ENCODE assay signal across 1 cellular context in the genomic region with DNA sequence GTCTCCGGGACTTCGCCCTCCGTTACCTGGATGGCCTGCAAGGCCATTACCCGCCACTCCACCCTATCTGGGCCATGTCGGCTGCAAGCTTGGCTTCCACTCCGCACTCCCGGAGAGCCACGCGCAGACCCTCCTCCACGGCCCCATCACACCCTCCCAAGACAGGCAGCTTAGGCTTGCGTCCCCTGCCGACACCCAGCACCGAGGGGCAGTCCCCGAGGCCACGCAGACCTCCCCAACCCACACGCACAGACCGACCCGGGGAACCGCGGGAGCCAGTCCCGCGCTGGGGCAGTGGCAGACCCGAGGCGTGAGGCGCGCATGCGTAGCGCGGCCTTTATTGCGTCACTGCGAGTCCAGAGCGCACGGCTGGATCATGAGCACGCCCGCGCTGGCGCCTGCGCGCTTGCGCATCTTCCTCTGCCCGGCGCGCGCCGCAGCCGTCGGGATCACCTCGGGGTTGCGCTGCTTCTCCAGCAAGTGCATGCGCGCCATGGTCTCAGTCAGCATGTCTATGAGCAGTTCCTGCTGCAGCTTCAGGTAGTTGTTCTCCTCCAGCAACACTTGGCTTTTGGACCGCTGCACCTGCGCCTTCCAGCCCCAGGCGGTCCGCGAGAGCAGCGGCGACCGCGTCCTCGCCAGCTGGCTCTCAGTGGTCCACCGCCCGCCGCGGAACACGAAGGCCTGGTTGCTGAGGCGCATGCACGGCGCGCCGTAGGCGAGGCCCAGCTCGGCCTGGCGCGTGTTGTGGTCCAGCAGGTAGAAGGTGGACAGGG.
TF ChIP-seq lines count a peak whose summit lies in the region.

No MANE protein-coding gene starts in this region.

TF ChIP-seq in GM12878, 131 proteins besides CTCF, POLR2A, EP300 and RAD21 (continued from another document and continues in another):
- TF ChIP-seq BHLHE40 (IDR thresholded peaks at IDR 0.05; ENCODE audit: borderline replicate concordance in 1 of 2, low read depth in 2 of 2, low read length in 1 of 2) (peak in 1 of 2 experiments; percentile 85; a peak in 2 of 4 replicates), GABPA (IDR thresholded peaks at IDR 0.05; ENCODE audit: low read depth) (no peak), RCOR1 (conservative IDR thresholded peaks at IDR 0.05; ENCODE audit: low read depth, low read length) (no peak), FOS (IDR thresholded peaks at IDR 0.05; ENCODE audit: borderline replicate concordance, extremely low read depth, insufficient read length) (no peak), SIN3A (IDR thresholded peaks at IDR 0.05; ENCODE audit: low read depth, low read length) (peak; percentile 25; the same call in 1 of the 2 replicates), SREBF1 (IDR thresholded peaks at IDR 0.05; ENCODE audit: low read length) (no peak), HCFC1 (IDR thresholded peaks at IDR 0.05; ENCODE audit: low read length) (peak; percentile 43), CREB1 (IDR thresholded peaks at IDR 0.05; ENCODE audit: low read depth) (peak; percentile 90), DPF2 (IDR thresholded peaks at IDR 0.05) (peak; percentile 68; the same call in 1 of the 2 replicates), SREBF2 (IDR thresholded peaks at IDR 0.05; ENCODE audit: low read length) (no peak), SMAD5 (IDR thresholded peaks at IDR 0.05; ENCODE audit: low read depth) (no peak; the same call in 1 of the 2 replicates), ZNF24 (IDR thresholded peaks at IDR 0.05) (no peak), TAF1 (IDR thresholded peaks at IDR 0.05; ENCODE audit: borderline replicate concordance, low read depth, low read length) (peak; percentile 71), NRF1 (conservative IDR thresholded peaks at IDR 0.05; ENCODE audit: low read depth, low read length) (peak; percentile 99), POLR2AphosphoS2 (IDR thresholded peaks at IDR 0.05; ENCODE audit: low read depth, low read length) (peak; percentile 81; the same call in 1 of the 2 replicates), CHD1 (IDR thresholded peaks at IDR 0.05; ENCODE audit: low read depth, low read length) (no peak), MTA3 (IDR thresholded peaks at IDR 0.05; ENCODE audit: borderline replicate concordance, low read length) (no peak), TBL1XR1 (IDR thresholded peaks at IDR 0.05; ENCODE audit: low read depth, low read length) (no peak), CBFB (IDR thresholded peaks at IDR 0.05; ENCODE audit: low read depth) (peak; percentile 54; the same call in 1 of the 2 replicates), POLR2AphosphoS5 (IDR thresholded peaks at IDR 0.05; ENCODE audit: low read length) (peak; percentile 91), STAT1 (conservative IDR thresholded peaks at IDR 0.05) (peak; percentile 16; the same call in 1 of the 2 replicates), RBBP5 (conservative IDR thresholded peaks at IDR 0.05) (no peak), SUPT20H (IDR thresholded peaks at IDR 0.05; ENCODE audit: borderline replicate concordance, control insufficient read depth, low read depth, low read length) (no peak), FOXK2 (IDR thresholded peaks at IDR 0.05) (no peak), BCL11A (IDR thresholded peaks at IDR 0.05; ENCODE audit: low read depth, low read length) (no peak)
- TF ChIP-seq, protein P1, sequence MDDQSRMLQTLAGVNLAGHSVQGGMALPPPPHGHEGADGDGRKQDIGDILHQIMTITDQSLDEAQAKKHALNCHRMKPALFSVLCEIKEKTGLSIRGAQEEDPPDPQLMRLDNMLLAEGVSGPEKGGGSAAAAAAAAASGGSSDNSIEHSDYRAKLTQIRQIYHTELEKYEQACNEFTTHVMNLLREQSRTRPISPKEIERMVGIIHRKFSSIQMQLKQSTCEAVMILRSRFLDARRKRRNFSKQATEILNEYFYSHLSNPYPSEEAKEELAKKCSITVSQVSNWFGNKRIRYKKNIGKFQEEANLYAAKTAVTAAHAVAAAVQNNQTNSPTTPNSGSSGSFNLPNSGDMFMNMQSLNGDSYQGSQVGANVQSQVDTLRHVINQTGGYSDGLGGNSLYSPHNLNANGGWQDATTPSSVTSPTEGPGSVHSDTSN (IDR thresholded peaks at IDR 0.05; ENCODE audit: insufficient replicate concordance, low read depth, low read length) = no peak
- TF ChIP-seq, protein P2, sequence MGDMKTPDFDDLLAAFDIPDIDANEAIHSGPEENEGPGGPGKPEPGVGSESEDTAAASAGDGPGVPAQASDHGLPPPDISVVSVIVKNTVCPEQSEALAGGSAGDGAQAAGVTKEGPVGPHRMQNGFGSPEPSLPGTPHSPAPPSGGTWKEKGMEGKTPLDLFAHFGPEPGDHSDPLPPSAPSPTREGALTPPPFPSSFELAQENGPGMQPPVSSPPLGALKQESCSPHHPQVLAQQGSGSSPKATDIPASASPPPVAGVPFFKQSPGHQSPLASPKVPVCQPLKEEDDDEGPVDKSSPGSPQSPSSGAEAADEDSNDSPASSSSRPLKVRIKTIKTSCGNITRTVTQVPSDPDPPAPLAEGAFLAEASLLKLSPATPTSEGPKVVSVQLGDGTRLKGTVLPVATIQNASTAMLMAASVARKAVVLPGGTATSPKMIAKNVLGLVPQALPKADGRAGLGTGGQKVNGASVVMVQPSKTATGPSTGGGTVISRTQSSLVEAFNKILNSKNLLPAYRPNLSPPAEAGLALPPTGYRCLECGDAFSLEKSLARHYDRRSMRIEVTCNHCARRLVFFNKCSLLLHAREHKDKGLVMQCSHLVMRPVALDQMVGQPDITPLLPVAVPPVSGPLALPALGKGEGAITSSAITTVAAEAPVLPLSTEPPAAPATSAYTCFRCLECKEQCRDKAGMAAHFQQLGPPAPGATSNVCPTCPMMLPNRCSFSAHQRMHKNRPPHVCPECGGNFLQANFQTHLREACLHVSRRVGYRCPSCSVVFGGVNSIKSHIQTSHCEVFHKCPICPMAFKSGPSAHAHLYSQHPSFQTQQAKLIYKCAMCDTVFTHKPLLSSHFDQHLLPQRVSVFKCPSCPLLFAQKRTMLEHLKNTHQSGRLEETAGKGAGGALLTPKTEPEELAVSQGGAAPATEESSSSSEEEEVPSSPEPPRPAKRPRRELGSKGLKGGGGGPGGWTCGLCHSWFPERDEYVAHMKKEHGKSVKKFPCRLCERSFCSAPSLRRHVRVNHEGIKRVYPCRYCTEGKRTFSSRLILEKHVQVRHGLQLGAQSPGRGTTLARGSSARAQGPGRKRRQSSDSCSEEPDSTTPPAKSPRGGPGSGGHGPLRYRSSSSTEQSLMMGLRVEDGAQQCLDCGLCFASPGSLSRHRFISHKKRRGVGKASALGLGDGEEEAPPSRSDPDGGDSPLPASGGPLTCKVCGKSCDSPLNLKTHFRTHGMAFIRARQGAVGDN (IDR thresholded peaks at IDR 0.05) = no peak; the same call in 1 of the 2 replicates
- TF ChIP-seq, protein P3, sequence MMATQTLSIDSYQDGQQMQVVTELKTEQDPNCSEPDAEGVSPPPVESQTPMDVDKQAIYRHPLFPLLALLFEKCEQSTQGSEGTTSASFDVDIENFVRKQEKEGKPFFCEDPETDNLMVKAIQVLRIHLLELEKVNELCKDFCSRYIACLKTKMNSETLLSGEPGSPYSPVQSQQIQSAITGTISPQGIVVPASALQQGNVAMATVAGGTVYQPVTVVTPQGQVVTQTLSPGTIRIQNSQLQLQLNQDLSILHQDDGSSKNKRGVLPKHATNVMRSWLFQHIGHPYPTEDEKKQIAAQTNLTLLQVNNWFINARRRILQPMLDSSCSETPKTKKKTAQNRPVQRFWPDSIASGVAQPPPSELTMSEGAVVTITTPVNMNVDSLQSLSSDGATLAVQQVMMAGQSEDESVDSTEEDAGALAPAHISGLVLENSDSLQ (IDR thresholded peaks at IDR 0.05) = no peak
- TF ChIP-seq, protein P4, sequence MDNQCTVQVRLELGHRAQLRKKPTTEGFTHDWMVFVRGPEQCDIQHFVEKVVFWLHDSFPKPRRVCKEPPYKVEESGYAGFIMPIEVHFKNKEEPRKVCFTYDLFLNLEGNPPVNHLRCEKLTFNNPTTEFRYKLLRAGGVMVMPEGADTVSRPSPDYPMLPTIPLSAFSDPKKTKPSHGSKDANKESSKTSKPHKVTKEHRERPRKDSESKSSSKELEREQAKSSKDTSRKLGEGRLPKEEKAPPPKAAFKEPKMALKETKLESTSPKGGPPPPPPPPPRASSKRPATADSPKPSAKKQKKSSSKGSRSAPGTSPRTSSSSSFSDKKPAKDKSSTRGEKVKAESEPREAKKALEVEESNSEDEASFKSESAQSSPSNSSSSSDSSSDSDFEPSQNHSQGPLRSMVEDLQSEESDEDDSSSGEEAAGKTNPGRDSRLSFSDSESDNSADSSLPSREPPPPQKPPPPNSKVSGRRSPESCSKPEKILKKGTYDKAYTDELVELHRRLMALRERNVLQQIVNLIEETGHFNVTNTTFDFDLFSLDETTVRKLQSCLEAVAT (IDR thresholded peaks at IDR 0.05) = peak; percentile 9; the same call in 1 of the 2 replicates
- TF ChIP-seq, protein P5, sequence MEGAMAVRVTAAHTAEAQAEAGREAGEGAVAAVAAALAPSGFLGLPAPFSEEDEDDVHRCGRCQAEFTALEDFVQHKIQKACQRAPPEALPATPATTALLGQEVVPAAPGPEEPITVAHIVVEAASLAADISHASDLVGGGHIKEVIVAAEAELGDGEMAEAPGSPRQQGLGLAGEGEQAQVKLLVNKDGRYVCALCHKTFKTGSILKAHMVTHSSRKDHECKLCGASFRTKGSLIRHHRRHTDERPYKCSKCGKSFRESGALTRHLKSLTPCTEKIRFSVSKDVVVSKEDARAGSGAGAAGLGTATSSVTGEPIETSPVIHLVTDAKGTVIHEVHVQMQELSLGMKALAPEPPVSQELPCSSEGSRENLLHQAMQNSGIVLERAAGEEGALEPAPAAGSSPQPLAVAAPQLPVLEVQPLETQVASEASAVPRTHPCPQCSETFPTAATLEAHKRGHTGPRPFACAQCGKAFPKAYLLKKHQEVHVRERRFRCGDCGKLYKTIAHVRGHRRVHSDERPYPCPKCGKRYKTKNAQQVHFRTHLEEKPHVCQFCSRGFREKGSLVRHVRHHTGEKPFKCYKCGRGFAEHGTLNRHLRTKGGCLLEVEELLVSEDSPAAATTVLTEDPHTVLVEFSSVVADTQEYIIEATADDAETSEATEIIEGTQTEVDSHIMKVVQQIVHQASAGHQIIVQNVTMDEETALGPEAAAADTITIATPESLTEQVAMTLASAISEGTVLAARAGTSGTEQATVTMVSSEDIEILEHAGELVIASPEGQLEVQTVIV (IDR thresholded peaks at IDR 0.05; ENCODE audit: borderline replicate concordance, partially characterized antibody) = no peak
- TF ChIP-seq, protein P6, sequence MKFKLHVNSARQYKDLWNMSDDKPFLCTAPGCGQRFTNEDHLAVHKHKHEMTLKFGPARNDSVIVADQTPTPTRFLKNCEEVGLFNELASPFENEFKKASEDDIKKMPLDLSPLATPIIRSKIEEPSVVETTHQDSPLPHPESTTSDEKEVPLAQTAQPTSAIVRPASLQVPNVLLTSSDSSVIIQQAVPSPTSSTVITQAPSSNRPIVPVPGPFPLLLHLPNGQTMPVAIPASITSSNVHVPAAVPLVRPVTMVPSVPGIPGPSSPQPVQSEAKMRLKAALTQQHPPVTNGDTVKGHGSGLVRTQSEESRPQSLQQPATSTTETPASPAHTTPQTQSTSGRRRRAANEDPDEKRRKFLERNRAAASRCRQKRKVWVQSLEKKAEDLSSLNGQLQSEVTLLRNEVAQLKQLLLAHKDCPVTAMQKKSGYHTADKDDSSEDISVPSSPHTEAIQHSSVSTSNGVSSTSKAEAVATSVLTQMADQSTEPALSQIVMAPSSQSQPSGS (IDR thresholded peaks at IDR 0.05; ENCODE audit: low read length) = no peak
- TF ChIP-seq, protein P7, sequence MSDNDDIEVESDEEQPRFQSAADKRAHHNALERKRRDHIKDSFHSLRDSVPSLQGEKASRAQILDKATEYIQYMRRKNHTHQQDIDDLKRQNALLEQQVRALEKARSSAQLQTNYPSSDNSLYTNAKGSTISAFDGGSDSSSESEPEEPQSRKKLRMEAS (IDR thresholded peaks at IDR 0.05; ENCODE audit: low read depth, low read length) = peak; percentile 84
- TF ChIP-seq, protein P8, sequence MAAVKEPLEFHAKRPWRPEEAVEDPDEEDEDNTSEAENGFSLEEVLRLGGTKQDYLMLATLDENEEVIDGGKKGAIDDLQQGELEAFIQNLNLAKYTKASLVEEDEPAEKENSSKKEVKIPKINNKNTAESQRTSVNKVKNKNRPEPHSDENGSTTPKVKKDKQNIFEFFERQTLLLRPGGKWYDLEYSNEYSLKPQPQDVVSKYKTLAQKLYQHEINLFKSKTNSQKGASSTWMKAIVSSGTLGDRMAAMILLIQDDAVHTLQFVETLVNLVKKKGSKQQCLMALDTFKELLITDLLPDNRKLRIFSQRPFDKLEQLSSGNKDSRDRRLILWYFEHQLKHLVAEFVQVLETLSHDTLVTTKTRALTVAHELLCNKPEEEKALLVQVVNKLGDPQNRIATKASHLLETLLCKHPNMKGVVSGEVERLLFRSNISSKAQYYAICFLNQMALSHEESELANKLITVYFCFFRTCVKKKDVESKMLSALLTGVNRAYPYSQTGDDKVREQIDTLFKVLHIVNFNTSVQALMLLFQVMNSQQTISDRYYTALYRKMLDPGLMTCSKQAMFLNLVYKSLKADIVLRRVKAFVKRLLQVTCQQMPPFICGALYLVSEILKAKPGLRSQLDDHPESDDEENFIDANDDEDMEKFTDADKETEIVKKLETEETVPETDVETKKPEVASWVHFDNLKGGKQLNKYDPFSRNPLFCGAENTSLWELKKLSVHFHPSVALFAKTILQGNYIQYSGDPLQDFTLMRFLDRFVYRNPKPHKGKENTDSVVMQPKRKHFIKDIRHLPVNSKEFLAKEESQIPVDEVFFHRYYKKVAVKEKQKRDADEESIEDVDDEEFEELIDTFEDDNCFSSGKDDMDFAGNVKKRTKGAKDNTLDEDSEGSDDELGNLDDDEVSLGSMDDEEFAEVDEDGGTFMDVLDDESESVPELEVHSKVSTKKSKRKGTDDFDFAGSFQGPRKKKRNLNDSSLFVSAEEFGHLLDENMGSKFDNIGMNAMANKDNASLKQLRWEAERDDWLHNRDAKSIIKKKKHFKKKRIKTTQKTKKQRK (IDR thresholded peaks at IDR 0.05; ENCODE audit: low read depth, low read length) = no peak
- TF ChIP-seq, protein P9, sequence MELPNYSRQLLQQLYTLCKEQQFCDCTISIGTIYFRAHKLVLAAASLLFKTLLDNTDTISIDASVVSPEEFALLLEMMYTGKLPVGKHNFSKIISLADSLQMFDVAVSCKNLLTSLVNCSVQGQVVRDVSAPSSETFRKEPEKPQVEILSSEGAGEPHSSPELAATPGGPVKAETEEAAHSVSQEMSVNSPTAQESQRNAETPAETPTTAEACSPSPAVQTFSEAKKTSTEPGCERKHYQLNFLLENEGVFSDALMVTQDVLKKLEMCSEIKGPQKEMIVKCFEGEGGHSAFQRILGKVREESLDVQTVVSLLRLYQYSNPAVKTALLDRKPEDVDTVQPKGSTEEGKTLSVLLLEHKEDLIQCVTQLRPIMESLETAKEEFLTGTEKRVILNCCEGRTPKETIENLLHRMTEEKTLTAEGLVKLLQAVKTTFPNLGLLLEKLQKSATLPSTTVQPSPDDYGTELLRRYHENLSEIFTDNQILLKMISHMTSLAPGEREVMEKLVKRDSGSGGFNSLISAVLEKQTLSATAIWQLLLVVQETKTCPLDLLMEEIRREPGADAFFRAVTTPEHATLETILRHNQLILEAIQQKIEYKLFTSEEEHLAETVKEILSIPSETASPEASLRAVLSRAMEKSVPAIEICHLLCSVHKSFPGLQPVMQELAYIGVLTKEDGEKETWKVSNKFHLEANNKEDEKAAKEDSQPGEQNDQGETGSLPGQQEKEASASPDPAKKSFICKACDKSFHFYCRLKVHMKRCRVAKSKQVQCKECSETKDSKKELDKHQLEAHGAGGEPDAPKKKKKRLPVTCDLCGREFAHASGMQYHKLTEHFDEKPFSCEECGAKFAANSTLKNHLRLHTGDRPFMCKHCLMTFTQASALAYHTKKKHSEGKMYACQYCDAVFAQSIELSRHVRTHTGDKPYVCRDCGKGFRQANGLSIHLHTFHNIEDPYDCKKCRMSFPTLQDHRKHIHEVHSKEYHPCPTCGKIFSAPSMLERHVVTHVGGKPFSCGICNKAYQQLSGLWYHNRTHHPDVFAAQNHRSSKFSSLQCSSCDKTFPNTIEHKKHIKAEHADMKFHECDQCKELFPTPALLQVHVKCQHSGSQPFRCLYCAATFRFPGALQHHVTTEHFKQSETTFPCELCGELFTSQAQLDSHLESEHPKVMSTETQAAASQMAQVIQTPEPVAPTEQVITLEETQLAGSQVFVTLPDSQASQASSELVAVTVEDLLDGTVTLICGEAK (IDR thresholded peaks at IDR 0.05; ENCODE audit: borderline replicate concordance) = no peak
